Comparison of ENCODE assay signal across 18 cellular contexts in genomic region chr3:123774474-123774873, GRCh38.
"Had no signal": no experiment of that assay in that cellular context is flagged by ENCODE, and none has a peak within 500 bp of the region (broad histone marks: within the 10 kb centered on the region; RNA-seq: fewer than 3 reads in every experiment).

No MANE protein-coding gene starts in this region.

- H3K27me3 ChIP-seq: adrenal gland, pancreas, SJSA1, upper lobe of right lung had no signal

- H3K36me3 Mint-ChIP-seq: activated naive CD4-positive, alpha-beta T cell treated with anti-CD3 and anti-CD28 coated beads, Interleukin-2, amount 50 U/mL, for 24 hours; naive thymus-derived CD4-positive, alpha-beta T cell had no signal

- H3K36me3 ChIP-seq: adrenal gland, left ventricle myocardium inferior, pancreas, SJSA1, upper lobe of right lung, WERI-Rb-1 had no signal

- H3K4me1 ChIP-seq: adrenal gland, left ventricle myocardium inferior, pancreas, upper lobe of right lung had no signal

- H3K9me3 Mint-ChIP-seq: activated naive CD4-positive, alpha-beta T cell treated with anti-CD3 and anti-CD28 coated beads, Interleukin-2, amount 50 U/mL, for 24 hours; activated T-cell treated with anti-CD3 and anti-CD28 coated beads, Interleukin-2, amount 50 U/mL, for 72 hours; effector memory CD8-positive, alpha-beta T cell; naive thymus-derived CD4-positive, alpha-beta T cell had no signal

- H3K4me3 ChIP-seq: adrenal gland, left ventricle myocardium inferior, mucosa of descending colon, pancreas, SJSA1, upper lobe of right lung had no signal

- H3K9me3 ChIP-seq: adrenal gland, left ventricle myocardium inferior, mucosa of descending colon, pancreas, SJSA1, upper lobe of right lung had no signal

- H3K27ac ChIP-seq: adrenal gland, left ventricle myocardium inferior, pancreas, SJSA1, upper lobe of right lung, WERI-Rb-1 had no signal

- DNase-seq: activated CD4-positive, alpha-beta T cell treated with anti-CD3 and anti-CD28 coated beads, Interleukin-2, amount 50 U/mL, for 4 hours; activated gamma-delta T cell; activated T-cell treated with anti-CD3 and anti-CD28 coated beads, Interleukin-2, amount 50 U/mL, for 72 hours; adrenal gland; dermis blood vessel endothelial cell; effector memory CD8-positive, alpha-beta T cell; foreskin melanocyte; kidney; left ventricle myocardium inferior; mucosa of descending colon; naive thymus-derived CD4-positive, alpha-beta T cell; pancreas; stimulated activated CD8-positive, alpha-beta memory T cell treated with anti-CD3 and anti-CD28 coated beads, Interleukin-4, amount 100 ng/mL, for 48 hours; stimulated activated naive CD4-positive, alpha-beta T cell; upper lobe of right lung; WERI-Rb-1 had no signal

- H3K4me3 Mint-ChIP-seq: activated naive CD4-positive, alpha-beta T cell treated with anti-CD3 and anti-CD28 coated beads, Interleukin-2, amount 50 U/mL, for 24 hours; activated T-cell treated with anti-CD3 and anti-CD28 coated beads, Interleukin-2, amount 50 U/mL, for 72 hours; effector memory CD8-positive, alpha-beta T cell; naive thymus-derived CD4-positive, alpha-beta T cell had no signal

- H3K27me3 Mint-ChIP-seq: activated naive CD4-positive, alpha-beta T cell treated with anti-CD3 and anti-CD28 coated beads, Interleukin-2, amount 50 U/mL, for 24 hours had no signal

- H3K4me1 Mint-ChIP-seq: activated naive CD4-positive, alpha-beta T cell treated with anti-CD3 and anti-CD28 coated beads, Interleukin-2, amount 50 U/mL, for 24 hours; naive thymus-derived CD4-positive, alpha-beta T cell had no signal

- H3K27ac Mint-ChIP-seq: activated naive CD4-positive, alpha-beta T cell treated with anti-CD3 and anti-CD28 coated beads, Interleukin-2, amount 50 U/mL, for 24 hours; activated T-cell treated with anti-CD3 and anti-CD28 coated beads, Interleukin-2, amount 50 U/mL, for 72 hours; effector memory CD8-positive, alpha-beta T cell had no signal

- FAIRE-seq: kidney, pancreas had no signal
